35 cellular contexts compared by ENCODE assay signal in genomic region chr15:76555247-76555646, GRCh38.
"Had no signal": no experiment of that assay in that cellular context is flagged by ENCODE, and none has a peak within 500 bp of the region (broad histone marks: within the 10 kb centered on the region; RNA-seq: fewer than 3 reads in every experiment).

No MANE protein-coding gene starts in this region.

- H3K27me3 ChIP-seq: MG63 had no signal

- H3K4me3 ChIP-seq: MG63 had no signal

- H3K27ac ChIP-seq: KMS-11 had no signal

- DNase-seq: Karpas-422, Kasumi-1, MG63, MM.1S, NCI-H1048, NCI-H1092, NCI-H1092 treated with DMSO at 0.1 percent for 48 hours, NCI-H1105, NCI-H1105 treated with DMSO at 0.1 percent for 48 hours, NCI-H1417, NCI-H1417 treated with DMSO at 0.1 percent for 48 hours, NCI-H1436, NCI-H1436 treated with DMSO at 0.1 percent for 48 hours, NCI-H146, NCI-H1694, NCI-H1694 treated with DMSO at 0.1 percent for 48 hours, NCI-H187, NCI-H187 treated with DMSO at 0.1 percent for 48 hours, NCI-H1930, NCI-H2029, NCI-H2029 treated with DMSO at 0.1 percent for 48 hours, NCI-H2081, NCI-H2081 treated with DMSO at 0.1 percent for 48 hours, NCI-H2107, NCI-H2171, NCI-H2171 treated with DMSO at 0.1 percent for 48 hours, NCI-H2227 treated with DMSO at 0.1 percent for 48 hours, NCI-H226, NCI-H345, NCI-H446, NCI-H446 treated with DMSO at 0.1 percent for 48 hours, NCI-H510A, NCI-H510A treated with DMSO at 0.1 percent for 48 hours, NCI-H524 had no signal

- H3K36me3 ChIP-seq: MG63 had no signal
